ENCODE assay signal across 11 cellular contexts in genomic region chr20:48928832-48929725, GRCh38. TPM values are rescaled to one million over a fixed set of nuclear protein-coding genes. Genes with fewer than 3 reads are reported as not detected.
DNase-seq lines count a peak whose midpoint lies in the region; ATAC-seq and TF ChIP-seq lines count a peak whose summit lies in the region.
"Had no signal": no experiment of that assay in that cellular context is flagged by ENCODE, and none has a peak within 500 bp of the region (broad histone marks: within the 10 kb centered on the region; RNA-seq: fewer than 3 reads in every experiment).

No MANE protein-coding gene starts in this region.

- TF ChIP-seq POLR2A in adrenal gland (IDR thresholded peaks at IDR 0.05) (peak in 1 of 2 donors; percentile 19), uterus (IDR thresholded peaks at IDR 0.05) (no peak)

- no peaks in the 10 kb centered on the region for H3K27me3 ChIP-seq in adrenal gland
- H3K27me3 ChIP-seq in uterus: no peaks in the 10 kb centered on the region

- intact Hi-C loops in adrenal gland (cut with DNase I): no loop called here
- intact Hi-C loops in uterus (cut with DNase I; ENCODE audit: low total_unique reads): no loop called here

- no peaks in the 10 kb centered on the region for H3K9me3 Mint-ChIP-seq in activated naive CD8-positive, alpha-beta T cell treated with anti-CD3 and anti-CD28 coated beads, Interleukin-2, amount 50 U/mL, for 24 hours

- no peak overlapping the region for H3K27ac Mint-ChIP-seq in activated naive CD8-positive, alpha-beta T cell treated with anti-CD3 and anti-CD28 coated beads, Interleukin-2, amount 50 U/mL, for 24 hours
- H3K27ac Mint-ChIP-seq: activated naive CD8-positive, alpha-beta T cell had no signal

- peak in 6 of 7 donors; percentile 57 to 81 (median 72) for DNase-seq in adrenal gland
- peak; percentile 53 for DNase-seq in fibroblast of the conjunctiva (ENCODE audit: low read depth)
- DNase-seq in omental fat pad (ENCODE audit: low spot score): no peak
- DNase-seq in uterus: no peak
- no peak for DNase-seq in activated naive CD8-positive, alpha-beta T cell treated with anti-CD3 and anti-CD28 coated beads, Interleukin-2, amount 50 U/mL, for 24 hours
- DNase-seq in globus pallidus (ENCODE audit: low spot score): no peak
- DNase-seq in stimulated activated CD4-positive, alpha-beta T cell treated with anti-CD3 and anti-CD28 coated beads, Interleukin-4, amount 100 ng/mL, for 24 hours: no peak
- DNase-seq: activated CD4-positive, alpha-beta T cell treated with anti-CD3 and anti-CD28 coated beads, Interleukin-2, amount 50 U/mL, for 48 hours; DMS79; NCI-H510A treated with DMSO at 0.1 percent for 48 hours had no signal

- ATAC-seq in omental fat pad (ENCODE audit: low FRiP score): peak; percentile 60
- ATAC-seq in activated naive CD8-positive, alpha-beta T cell treated with anti-CD3 and anti-CD28 coated beads, Interleukin-2, amount 50 U/mL, for 24 hours: no peak

- H3K4me3 Mint-ChIP-seq in activated naive CD8-positive, alpha-beta T cell treated with anti-CD3 and anti-CD28 coated beads, Interleukin-2, amount 50 U/mL, for 24 hours: no peak overlapping the region
- H3K4me3 Mint-ChIP-seq: activated naive CD8-positive, alpha-beta T cell had no signal

- H3K36me3 ChIP-seq in adrenal gland (replicated peaks in 1 of 2) (no peaks in the 10 kb centered on the region), uterus (no peaks in the 10 kb centered on the region)

- WGBS in adrenal gland, 4 donors: 24 to 49% (median 45%) methylated on average over 3 of the region's 3 CpGs

- peaks cover 6% of the 10 kb centered on the region for H3K36me3 Mint-ChIP-seq in activated naive CD8-positive, alpha-beta T cell treated with anti-CD3 and anti-CD28 coated beads, Interleukin-2, amount 50 U/mL, for 24 hours (ENCODE audit: low read depth)

- H3K4me3 ChIP-seq in adrenal gland (peak overlapping the region in 1 of 4 donors; percentile 20), uterus (no peak overlapping the region)

- H3K4me1 ChIP-seq in adrenal gland (replicated peaks in 1 of 2) (peaks cover 54 to 88% of the 10 kb centered on the region in 2 donors), uterus (peaks cover 0 to 6% of the 10 kb centered on the region in 2 donors)

- TF ChIP-seq CTCF in adrenal gland (IDR thresholded peaks at IDR 0.05) (no peak), omental fat pad (IDR thresholded peaks at IDR 0.05) (no peak), uterus (IDR thresholded peaks at IDR 0.05) (no peak)

- peaks cover 36% of the 10 kb centered on the region for H3K4me1 Mint-ChIP-seq in activated naive CD8-positive, alpha-beta T cell treated with anti-CD3 and anti-CD28 coated beads, Interleukin-2, amount 50 U/mL, for 24 hours

- peak overlapping the region; percentile 29 to 87 (median 82) for H3K27ac ChIP-seq in adrenal gland
- peak overlapping the region; percentile 31 to 74 for H3K27ac ChIP-seq in uterus

- H3K9me3 ChIP-seq in adrenal gland (replicated peaks in 1 of 3) (no peaks in the 10 kb centered on the region), uterus (no peaks in the 10 kb centered on the region)

- H3K27me3 Mint-ChIP-seq in activated naive CD8-positive, alpha-beta T cell treated with anti-CD3 and anti-CD28 coated beads, Interleukin-2, amount 50 U/mL, for 24 hours: no peaks in the 10 kb centered on the region
- H3K27me3 Mint-ChIP-seq: activated naive CD8-positive, alpha-beta T cell had no signal

RNA-seq across cellular contexts. Expression of gene ARFGEF2, which starts 7.6 kb away (rescaled TPM):
- 100 to 1,000 TPM in 2 of 8 donors, 10 to 100 TPM in 6; 52.8 to 128 (median 79.4) TPM for total RNA-seq in adrenal gland
- 10 to 100 TPM; 17.1 to 80.3 (median 33.1) TPM for polyA plus RNA-seq in adrenal gland
- total RNA-seq in omental fat pad: 10 to 100 TPM; 34.7 to 36.2 (median 35.2) TPM
- 10 to 100 TPM; 22.0 to 33.7 (median 27.0) TPM for total RNA-seq in uterus

Comparison
In these comparisons a context has a peak if more than half of its experiments do, and no peak if none do; other contexts are left out.
1. DNase-seq: peak in adrenal gland (6 of 7) and fibroblast of the conjunctiva (single experiment); none in omental fat pad (single experiment), uterus (0 of 2), activated naive CD8-positive, alpha-beta T cell treated with anti-CD3 and anti-CD28 coated beads, Interleukin-2, amount 50 U/mL, for 24 hours (single experiment), globus pallidus (single experiment) and stimulated activated CD4-positive, alpha-beta T cell treated with anti-CD3 and anti-CD28 coated beads, Interleukin-4, amount 100 ng/mL, for 24 hours (single experiment).